Comparison of ENCODE assay signal across 19 cellular contexts in genomic region chr22:48501231-48501750, GRCh38.
DNase-seq lines count a peak whose midpoint lies in the region; ATAC-seq, FAIRE-seq and TF ChIP-seq lines count a peak whose summit lies in the region.
"Had no signal": no experiment of that assay in that cellular context is flagged by ENCODE, and none has a peak within 500 bp of the region (broad histone marks: within the 10 kb centered on the region; RNA-seq: fewer than 3 reads in every experiment).

No MANE protein-coding gene starts in this region.

- WGBS in H1 (ENCODE audit: extremely low coverage in 1 of 2, insufficient coverage in 1 of 2, insufficient read length in 1 of 2, insufficient replicate concordance in 2 of 2, low coverage in 1 of 2, low lambda C conversion rate in 2 of 2, missing lambda C conversion rate in 1 of 2), 2 experiments, result 98% methylated on average over 19 of the region's 21 CpGs; no CpG with 5 or more reads in 1 of the 2 experiments
- WGBS in mesendoderm (ENCODE audit: extremely low coverage, insufficient coverage, low lambda C conversion rate), result no CpG with 5 or more reads among the region's 21 CpGs
- WGBS in spleen, 5 donors, result 91 to 95% (median 92%) methylated on average over 19 to 21 of the region's 21 CpGs

- H4K5ac ChIP-seq in H1 (ENCODE audit: insufficient read length, low read depth, low read length) (no peak overlapping the region), mesendoderm (ENCODE audit: low read length) (no peak overlapping the region)

- H3K4me2 ChIP-seq in H1 (ENCODE audit: insufficient read depth in 1 of 2, low read depth in 2 of 2, low read length in 2 of 2), result no peak overlapping the region
- H3K4me2 ChIP-seq in mesendoderm (ENCODE audit: low read length), result no peak overlapping the region

- no peak overlapping the region; the same call in 1 of the 2 replicates for H3K18ac ChIP-seq in H1 (ENCODE audit: extremely low read depth, low read length)
- no peak overlapping the region for H3K18ac ChIP-seq in mesendoderm (ENCODE audit: low read length)

- H3K36me3 ChIP-seq in left ventricle myocardium inferior (no peaks in the 10 kb centered on the region), H1 (ENCODE audit: control insufficient read depth in 2 of 4, insufficient read depth in 4 of 4, low read length in 3 of 4) (no peaks in the 10 kb centered on the region), mesendoderm (ENCODE audit: control insufficient read depth, insufficient read depth, low read length) (no peaks in the 10 kb centered on the region), spleen (no peaks in the 10 kb centered on the region)

- no peak overlapping the region for H2BK12ac ChIP-seq in H1 (ENCODE audit: low read depth, low read length)

- H3K9ac ChIP-seq in H1 (replicated peaks in 1 of 4; ENCODE audit: extremely low read depth in 1 of 4, low read depth in 3 of 4, low read length in 3 of 4), result no peak overlapping the region
- no peak overlapping the region for H3K9ac ChIP-seq in mesendoderm (ENCODE audit: low read length)
- H3K9ac ChIP-seq: GM23248 had no signal

- H3K27me3 ChIP-seq in left ventricle myocardium inferior (ENCODE audit: low read depth) (peaks cover 87% of the 10 kb centered on the region), H1 (replicated peaks in 1 of 4; ENCODE audit: control insufficient read depth in 3 of 4, extremely low read depth in 1 of 4, insufficient read depth in 3 of 4, low read length in 3 of 4) (no peaks in the 10 kb centered on the region), mesendoderm (ENCODE audit: insufficient read depth, low read length, poor library complexity) (no peaks in the 10 kb centered on the region), spleen (replicated peaks in 1 of 7) (peaks cover 0 to 53% (median 0%) of the 10 kb centered on the region in 7 donors)

- H2BK20ac ChIP-seq in H1 (ENCODE audit: low read length), result no peak overlapping the region

- no peak for TF ChIP-seq POLR2A in H1 (IDR thresholded peaks at IDR 0.05; ENCODE audit: control extremely low read depth in 1 of 2, low read depth in 2 of 2, low read length in 2 of 2)
- TF ChIP-seq POLR2A in spleen (IDR thresholded peaks at IDR 0.05), result no peak

- CTCF ChIA-PET in H1 (lab: Charles Lee; ENCODE audit: partially characterized antibody), result no interaction called here

- TF ChIP-seq CTCF in left ventricle myocardium inferior (IDR thresholded peaks at IDR 0.05; ENCODE audit: borderline replicate concordance) (no peak), H1 (IDR thresholded peaks at IDR 0.05; ENCODE audit: control extremely low read depth in 1 of 3, insufficient read depth in 1 of 3, low read depth in 1 of 3, low read length in 3 of 3) (no peak), spleen (IDR thresholded peaks at IDR 0.05 in 8 of 11, conservative IDR thresholded peaks at IDR 0.05 in 3 of 11) (no peak)

- no peak overlapping the region for H3K23ac ChIP-seq in H1 (ENCODE audit: insufficient read length)
- peak overlapping the region; percentile 24 for H3K23ac ChIP-seq in mesendoderm (ENCODE audit: low read length)

- H4K20me1 ChIP-seq in H1 (replicated peaks in 1 of 2; ENCODE audit: control insufficient read depth in 1 of 2, insufficient read depth in 2 of 2, low read length in 2 of 2), result peaks cover 19 to 22% of the 10 kb centered on the region in 2 experiments

- TF ChIP-seq RAD21 in H1 (IDR thresholded peaks at IDR 0.05 in 1 of 2, conservative IDR thresholded peaks at IDR 0.05 in 1 of 2; ENCODE audit: low read depth in 2 of 2, low read length in 2 of 2), result no peak

- H2AK5ac ChIP-seq in H1 (ENCODE audit: low read depth, low read length) (no peak overlapping the region), mesendoderm (ENCODE audit: low read length) (peak overlapping the region; percentile 65)

- H3K79me1 ChIP-seq in H1 (ENCODE audit: low read depth, low read length) (peaks cover 31% of the 10 kb centered on the region), mesendoderm (ENCODE audit: low read length) (peaks cover 20% of the 10 kb centered on the region)

- no peaks in the 10 kb centered on the region for H3K9me3 ChIP-seq in left ventricle myocardium inferior (replicated peaks)
- no peaks in the 10 kb centered on the region for H3K9me3 ChIP-seq in H1 (ENCODE audit: insufficient read depth in 2 of 2, low read depth in 1 of 2, low read length in 1 of 2)
- H3K9me3 ChIP-seq in spleen, result no peaks in the 10 kb centered on the region

- no peak overlapping the region for H2BK120ac ChIP-seq in H1 (replicated peaks; ENCODE audit: low read depth, low read length)
- H2BK120ac ChIP-seq in mesendoderm (ENCODE audit: low read depth, low read length), result no peak overlapping the region

- POLR2A ChIA-PET in H1 (lab: Charles Lee; ENCODE audit: partially characterized antibody), result interaction anchor here (1.2 kb wide), 1 partner anchor 12 kb away, joined by 3 read pairs; no protein-coding TSS in a partner anchor

- no peak overlapping the region for H3K14ac ChIP-seq in H1 (ENCODE audit: insufficient read length)

- H3K4me1 ChIP-seq in left ventricle myocardium inferior (no peaks in the 10 kb centered on the region), H1 (replicated peaks in 1 of 4; ENCODE audit: control insufficient read depth in 3 of 4, insufficient read depth in 4 of 4, low read length in 3 of 4) (peaks cover 0 to 32% (median 17%) of the 10 kb centered on the region in 4 experiments; a peak in 4 of 7 replicates), mesendoderm (ENCODE audit: control insufficient read depth, low read depth, low read length) (peaks cover 17% of the 10 kb centered on the region), spleen (no peaks in the 10 kb centered on the region)

- H2BK15ac ChIP-seq in H1 (ENCODE audit: low read length) (no peak overlapping the region; the same call in 1 of the 2 replicates), mesendoderm (replicated peaks; ENCODE audit: low read depth) (no peak overlapping the region)

- H3K4ac ChIP-seq in H1 (replicated peaks; ENCODE audit: insufficient read length, low read depth, low read length) (no peak overlapping the region), mesendoderm (ENCODE audit: low read depth, low read length) (no peak overlapping the region)

- no peak overlapping the region for H3K4me3 ChIP-seq in left ventricle myocardium inferior
- no peak overlapping the region for H3K4me3 ChIP-seq in H1 (ENCODE audit: extremely low read depth in 1 of 4, insufficient read depth in 2 of 4, low read depth in 3 of 4, low read length in 4 of 4)
- H3K4me3 ChIP-seq in mesendoderm (ENCODE audit: low read length), result no peak overlapping the region
- H3K4me3 ChIP-seq in spleen, result no peak overlapping the region
- H3K4me3 ChIP-seq: GM12878, GM23248 had no signal

- H2BK5ac ChIP-seq in H1 (ENCODE audit: low read depth, low read length) (no peak overlapping the region), mesendoderm (ENCODE audit: low read length) (peak overlapping the region; percentile 55)

- no peak overlapping the region for H2AFZ ChIP-seq in H1 (ENCODE audit: low read length)
- H2AFZ ChIP-seq: GM23248 had no signal

- H3K23me2 ChIP-seq in H1 (ENCODE audit: low read depth, low read length), result no peaks in the 10 kb centered on the region

- no peak overlapping the region for H3K27ac ChIP-seq in left ventricle myocardium inferior (replicated peaks)
- no peak overlapping the region for H3K27ac ChIP-seq in H1 (ENCODE audit: low read depth, low read length)
- H3K27ac ChIP-seq in mesendoderm (ENCODE audit: low read depth, low read length), result no peak overlapping the region
- no peak overlapping the region for H3K27ac ChIP-seq in spleen
- H3K27ac ChIP-seq: GM23248 had no signal

- no peak overlapping the region for H4K91ac ChIP-seq in H1 (replicated peaks; ENCODE audit: insufficient read length, low read length)

- peak overlapping the region; percentile 57; the same call in 1 of the 2 replicates for H4K8ac ChIP-seq in H1 (ENCODE audit: extremely low read depth, insufficient read depth, low read length)
- no peak overlapping the region for H4K8ac ChIP-seq in mesendoderm (ENCODE audit: low read depth, low read length)

- H3K79me2 ChIP-seq in H1 (ENCODE audit: control insufficient read depth in 1 of 2, insufficient read depth in 2 of 2, low read length in 2 of 2) (peaks cover 0 to 69% of the 10 kb centered on the region in 2 experiments; a peak in 2 of 4 replicates), mesendoderm (ENCODE audit: control insufficient read depth, insufficient read depth, low read length) (peaks cover 17% of the 10 kb centered on the region)

- no peak for FAIRE-seq in H1 (lab: Jason Lieb, UNC)
- FAIRE-seq: A204.1, GM12878, GM18507, HTR-8/SVneo had no signal

- DNase-seq in left ventricle myocardium superior (peak; percentile 4), left ventricle myocardium inferior (no peak), H1 (ENCODE audit: low read depth in 1 of 2, low spot score in 2 of 2) (no peak), mesendoderm (no peak), spleen (peak; percentile 64), SHP77 (lab: John Stamatoyannopoulos, UW) (no peak)
- no peak for DNase-seq in stimulated activated CD4-positive, alpha-beta T cell treated with anti-CD3 and anti-CD28 coated beads, Interleukin-2, amount 100 ng/mL, for 24 hours
- DNase-seq: Calu3; CD4-positive, alpha-beta T cell; DMS 273 treated with DMSO at 0.1 percent for 48 hours; DMS79; HCEC 1CT; HFFc6 had no signal

- no peak overlapping the region for H3K56ac ChIP-seq in H1 (replicated peaks; ENCODE audit: insufficient read length, low read depth, low read length)
- H3K56ac ChIP-seq in mesendoderm (ENCODE audit: low read length), result peak overlapping the region; percentile 67

- ATAC-seq in left ventricle myocardium superior (no peak), HG02852 (IDR thresholded peaks at IDR 0.05; ENCODE audit: unreplicated experiment) (no peak)
- ATAC-seq: GM12878 had no signal

- intact Hi-C loops in left ventricle myocardium superior (cut with micrococcal nuclease), result no loop called here
- intact Hi-C loops in left ventricle myocardium inferior (cut with micrococcal nuclease), result no loop called here
- intact Hi-C loops in spleen (cut with DNase I; ENCODE audit: low total_unique reads), result no loop called here

- TF ChIP-seq EP300 in H1 (IDR thresholded peaks at IDR 0.05; ENCODE audit: borderline replicate concordance in 1 of 2, low read depth in 2 of 2, low read length in 2 of 2), result no peak

TF ChIP-seq in H1, 55 proteins besides CTCF, POLR2A, EP300 and RAD21:
- TF ChIP-seq KDM5A (IDR thresholded peaks at IDR 0.05; ENCODE audit: low read length), result no peak
TF ChIP-seq in H1: peak in this region for 0.

Comparison
In these comparisons a context has a peak if more than half of its experiments do, and no peak if none do; other contexts are left out.
1. DNase-seq: peak in left ventricle myocardium superior (single experiment) and spleen (single experiment); none in left ventricle myocardium inferior (single experiment), H1 (0 of 2), mesendoderm (single experiment), SHP77 (0 of 2) and stimulated activated CD4-positive, alpha-beta T cell treated with anti-CD3 and anti-CD28 coated beads, Interleukin-2, amount 100 ng/mL, for 24 hours (0 of 2).